Comparison of ENCODE assay signal across 1 cellular context in genomic region chr20:25076731-25077609, GRCh38.
TF ChIP-seq lines count a peak whose summit lies in the region.

No MANE protein-coding gene starts in this region.

TF ChIP-seq in HEK293, 187 proteins besides CTCF, POLR2A, EP300 and RAD21 (continued from another document):
- peak; percentile 54 for TF ChIP-seq PRDM10 (tag by site-specific recombination; IDR thresholded peaks at IDR 0.05)
- TF ChIP-seq MZF1 (tag by site-specific recombination; IDR thresholded peaks at IDR 0.05; ENCODE audit: borderline replicate concordance): peak; percentile 79; the same call in 1 of the 2 replicates
- TF ChIP-seq ATF2 (tag by site-specific recombination; IDR thresholded peaks at IDR 0.05; ENCODE audit: low read depth): peak; percentile 79
- 0 out of 2 replicates have a peak, but pooled peaks have one; percentile 22 for TF ChIP-seq ZFP37 (tag by site-specific recombination; IDR thresholded peaks at IDR 0.05)
- TF ChIP-seq PATZ1 (tag by site-specific recombination; IDR thresholded peaks at IDR 0.05): 0 out of 2 replicates have a peak, but pooled peaks have one; percentile 17
- TF ChIP-seq ZBTB26 (tag by site-specific recombination; optimal IDR thresholded peaks at IDR 0.05): no peak
- TF ChIP-seq ZNF133 (tag by site-specific recombination; IDR thresholded peaks at IDR 0.05): no peak
- no peak for TF ChIP-seq ZNF24 (tag by site-specific recombination; IDR thresholded peaks at IDR 0.05)
- TF ChIP-seq ZNF223 (tag by site-specific recombination; IDR thresholded peaks at IDR 0.05): no peak
- no peak for TF ChIP-seq ZNF664 (tag by site-specific recombination; IDR thresholded peaks at IDR 0.05)
- TF ChIP-seq ZBTB17 (tag by site-specific recombination; IDR thresholded peaks at IDR 0.05): peak; percentile 50
- TF ChIP-seq SCRT2 (tag by site-specific recombination; IDR thresholded peaks at IDR 0.05): peak; percentile 89
- TF ChIP-seq ZNF654 (tag by site-specific recombination; IDR thresholded peaks at IDR 0.05; ENCODE audit: low read depth): 0 out of 2 replicates have a peak, but pooled peaks have one; percentile 1
- TF ChIP-seq HOXD13 (CRISPR knock-in tag; IDR thresholded peaks at IDR 0.05; ENCODE audit: borderline replicate concordance): no peak
- peak; percentile 22 for TF ChIP-seq ZEB2 (tag by site-specific recombination; IDR thresholded peaks at IDR 0.05)
